In the genomic region with DNA sequence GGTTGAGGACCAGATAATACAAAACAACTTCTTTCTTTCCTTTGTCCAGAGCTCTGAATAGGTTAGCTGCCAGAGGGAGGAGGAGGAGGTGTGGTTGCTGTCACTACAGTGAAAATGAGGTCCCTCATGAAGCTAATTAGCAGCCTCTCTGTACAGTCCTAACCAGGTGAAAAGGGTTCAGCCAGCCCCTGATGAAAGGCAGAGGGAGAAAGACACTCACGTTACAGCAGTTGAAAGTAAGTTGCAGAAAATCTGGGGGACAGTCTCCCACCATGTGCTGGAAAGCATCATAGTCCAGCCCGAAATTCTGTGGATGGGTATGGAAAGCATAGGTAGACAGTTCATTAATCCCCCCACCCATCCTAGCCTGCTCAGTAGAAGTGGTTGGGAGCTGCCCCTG, we compare ENCODE assay signal across 21 cellular contexts. TPM values are rescaled to one million over a fixed set of nuclear protein-coding genes. Genes with fewer than 3 reads are reported as not detected.
"Had no signal": no experiment of that assay in that cellular context is flagged by ENCODE, and none has a peak within 500 bp of the region (broad histone marks: within the 10 kb centered on the region; RNA-seq: fewer than 3 reads in every experiment).

No MANE protein-coding gene starts in this region.

- H3K27me3 Mint-ChIP-seq: activated CD4-positive, alpha-beta T cell treated with anti-CD3 and anti-CD28 coated beads, Interleukin-2, amount 10 ng/mL, durations not matched to agents 7 days and 5 days; dendritic cell treated with granulocyte-macrophage colony-stimulating factor and Interleukin-4, amounts not matched to agents 40 ng/mL and 50 ng/mL, for 4 days; progenitor cell of endocrine pancreas; stimulated activated naive CD8-positive, alpha-beta T cell treated with anti-CD3 and anti-CD28 coated beads, Interleukin-15, amount 100 ng/mL, for 72 hours; T-cell had no signal

- H3K27ac ChIP-seq: esophagus squamous epithelium, heart right ventricle, left ventricle myocardium inferior, suprapubic skin, vagina had no signal

- H3K4me3 Mint-ChIP-seq: activated CD4-positive, alpha-beta T cell treated with anti-CD3 and anti-CD28 coated beads, Interleukin-2, amount 10 ng/mL, durations not matched to agents 7 days and 5 days; dendritic cell treated with granulocyte-macrophage colony-stimulating factor and Interleukin-4, amounts not matched to agents 40 ng/mL and 50 ng/mL, for 4 days; immature natural killer cell; stimulated activated naive CD8-positive, alpha-beta T cell treated with anti-CD3 and anti-CD28 coated beads, Interleukin-15, amount 100 ng/mL, for 72 hours; T-cell had no signal

- ATAC-seq: heart right ventricle had no signal

- DNase-seq: activated CD4-positive, alpha-beta T cell treated with anti-CD3 and anti-CD28 coated beads, Interleukin-2, amount 10 ng/mL, durations not matched to agents 7 days and 5 days; activated CD4-positive, CD25-positive, alpha-beta regulatory T cell; activated naive CD4-positive, alpha-beta T cell treated with Interleukin-2 at 50 U/mL for 16 hours; amniotic stem cell; effector CD8-positive, alpha-beta T cell; esophagus squamous epithelium; heart right ventricle; immature natural killer cell; kidney glomerular epithelial cell; left ventricle myocardium inferior; mammary epithelial cell; midbrain; stimulated activated naive CD8-positive, alpha-beta T cell treated with anti-CD3 and anti-CD28 coated beads, Interleukin-15, amount 100 ng/mL, for 72 hours; T-cell; T1000; trophoblast cell had no signal

- H3K9me3 Mint-ChIP-seq: activated CD4-positive, alpha-beta T cell treated with anti-CD3 and anti-CD28 coated beads, Interleukin-2, amount 10 ng/mL, durations not matched to agents 7 days and 5 days; dendritic cell treated with granulocyte-macrophage colony-stimulating factor and Interleukin-4, amounts not matched to agents 40 ng/mL and 50 ng/mL, for 4 days; immature natural killer cell; neural crest cell; stimulated activated naive CD8-positive, alpha-beta T cell treated with anti-CD3 and anti-CD28 coated beads, Interleukin-15, amount 100 ng/mL, for 72 hours; T-cell had no signal

- H3K27ac Mint-ChIP-seq: dendritic cell treated with granulocyte-macrophage colony-stimulating factor and Interleukin-4, amounts not matched to agents 40 ng/mL and 50 ng/mL, for 4 days; progenitor cell of endocrine pancreas had no signal

RNA-seq across cellular contexts. Expression of gene HPDL, which starts 19.8 kb away (rescaled TPM):
- total RNA-seq: left ventricle myocardium inferior had no signal
